In the genomic region with DNA sequence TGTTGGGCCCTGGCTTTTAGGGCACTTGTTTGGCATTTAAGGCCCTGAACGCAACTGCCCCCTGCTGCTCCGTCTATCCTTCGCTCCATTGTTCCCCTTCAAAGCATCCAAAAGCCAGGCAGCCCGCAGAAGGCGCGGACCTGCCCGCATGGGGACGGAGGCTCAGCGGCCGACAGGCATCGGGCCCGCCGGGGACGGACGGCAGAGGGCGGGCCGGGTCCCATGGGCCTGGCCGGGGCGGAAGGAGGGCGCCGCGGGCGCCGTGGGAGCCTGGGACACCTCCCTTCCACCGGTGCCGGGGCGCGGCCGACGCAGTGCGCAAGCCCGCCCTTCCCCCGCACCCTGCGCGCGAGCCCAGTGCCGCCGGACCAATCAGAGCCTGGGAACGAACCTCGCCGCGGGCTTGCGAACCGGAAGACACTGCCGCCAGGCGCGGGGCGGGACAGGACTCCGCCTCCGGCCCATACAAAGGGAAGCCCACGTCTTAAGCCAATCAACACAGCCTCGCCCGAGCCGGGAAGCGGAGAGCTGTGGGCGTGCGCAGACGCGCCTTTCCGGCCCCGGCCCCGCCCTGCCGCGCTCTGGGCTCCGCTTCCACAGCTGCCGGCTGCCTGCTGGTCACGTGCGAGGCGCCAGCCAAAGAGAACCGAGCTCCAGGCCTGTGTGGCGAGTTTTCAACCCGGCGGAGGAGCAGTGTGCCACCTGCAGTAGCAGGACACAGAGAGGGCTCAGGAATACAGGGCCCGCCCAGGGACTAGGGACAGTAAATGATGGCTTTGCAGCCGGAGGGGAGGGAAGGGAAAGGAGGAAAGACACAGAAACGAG, we compare ENCODE assay signal across 8 cellular contexts. TPM values are rescaled to one million over a fixed set of nuclear protein-coding genes. Genes with fewer than 3 reads are reported as not detected.
A peak's percentile ranks its signal among the peaks of the same experiment; 100 is the strongest.
DNase-seq lines count a peak whose midpoint lies in the region; ATAC-seq and TF ChIP-seq lines count a peak whose summit lies in the region.

No MANE protein-coding gene starts in this region.

- DNase-seq in NB4 (ENCODE audit: low read depth), result peak; percentile 98
- peak; percentile 98 for DNase-seq in SK-N-DZ (ENCODE audit: low spot score)
- DNase-seq in activated naive CD4-positive, alpha-beta T cell treated with anti-CD3 and anti-CD28 coated beads, Interleukin-2, amount 50 U/mL, for 16 hours, result peak; percentile 92
- peak; percentile 93 for DNase-seq in germinal center (ENCODE audit: low spot score)
- DNase-seq in non-pigmented ciliary epithelial cell (ENCODE audit: low read depth), result peak; percentile 87
- DNase-seq in superior temporal gyrus (ENCODE audit: extremely low spot score), result peak; percentile 91

- TF ChIP-seq CTCF in NB4 (IDR thresholded peaks at IDR 0.05; ENCODE audit: low read depth, low read length), result no peak

- H3K4me3 ChIP-seq in GM08714 (ENCODE audit: low read length), result peak overlapping the region; percentile 55; the same call in 1 of the 2 replicates
- H3K4me3 ChIP-seq in NB4 (ENCODE audit: low read depth, low read length), result peak overlapping the region; percentile 69

- peak; percentile 46 for TF ChIP-seq POLR2A in NB4 (IDR thresholded peaks at IDR 0.05; ENCODE audit: extremely low read depth, insufficient read length)

- peak; percentile 77 for ATAC-seq in HG02571 (IDR thresholded peaks at IDR 0.05; ENCODE audit: unreplicated experiment)

RNA-seq across cellular contexts. Expression of a gene that starts 2.1 kb away (rescaled TPM):
- polyA plus RNA-seq in SK-N-DZ (2014; cell fraction: cytosol; rRNA removed), result 10.6 and 14.9 TPM in 2 replicates
- 128 and 146 TPM in 2 replicates for polyA plus RNA-seq in SK-N-DZ (2014; cell fraction: nucleus; rRNA removed)

RNA-seq across cellular contexts. Expression of a gene that starts 6.7 kb away (rescaled TPM):
- polyA plus RNA-seq in SK-N-DZ (2014; cell fraction: cytosol; rRNA removed), result 135 and 149 TPM in 2 replicates
- 176 and 329 TPM in 2 replicates for polyA plus RNA-seq in SK-N-DZ (2014; cell fraction: nucleus; rRNA removed)

RNA-seq across cellular contexts. Expression of a gene that starts 16.3 kb away (rescaled TPM):
- 5.3 and 8.1 TPM in 2 replicates for polyA plus RNA-seq in SK-N-DZ (2014; cell fraction: cytosol; rRNA removed)
- polyA plus RNA-seq in SK-N-DZ (2014; cell fraction: nucleus; rRNA removed), result 24.6 and 28.8 TPM in 2 replicates

RNA-seq across cellular contexts. Expression of a gene that starts 23.7 kb away (rescaled TPM):
- not detected in 2 replicates for polyA plus RNA-seq in SK-N-DZ (2014; cell fraction: cytosol; rRNA removed)
- polyA plus RNA-seq in SK-N-DZ (2014; cell fraction: nucleus; rRNA removed), result 0.22 TPM in 1 of 2 replicates, not detected in the other

RNA-seq across cellular contexts. Expression of a gene that starts 42.2 kb away (rescaled TPM):
- polyA plus RNA-seq in SK-N-DZ (2014; cell fraction: cytosol; rRNA removed), result 45.6 and 63.6 TPM in 2 replicates
- 53.1 and 95.1 TPM in 2 replicates for polyA plus RNA-seq in SK-N-DZ (2014; cell fraction: nucleus; rRNA removed)

Comparison
In these comparisons a context has a peak if more than half of its experiments do, and no peak if none do; other contexts are left out.
1. Peak in every context shown above with its lines: DNase-seq, ATAC-seq and H3K4me3 ChIP-seq.